In the genomic region with DNA sequence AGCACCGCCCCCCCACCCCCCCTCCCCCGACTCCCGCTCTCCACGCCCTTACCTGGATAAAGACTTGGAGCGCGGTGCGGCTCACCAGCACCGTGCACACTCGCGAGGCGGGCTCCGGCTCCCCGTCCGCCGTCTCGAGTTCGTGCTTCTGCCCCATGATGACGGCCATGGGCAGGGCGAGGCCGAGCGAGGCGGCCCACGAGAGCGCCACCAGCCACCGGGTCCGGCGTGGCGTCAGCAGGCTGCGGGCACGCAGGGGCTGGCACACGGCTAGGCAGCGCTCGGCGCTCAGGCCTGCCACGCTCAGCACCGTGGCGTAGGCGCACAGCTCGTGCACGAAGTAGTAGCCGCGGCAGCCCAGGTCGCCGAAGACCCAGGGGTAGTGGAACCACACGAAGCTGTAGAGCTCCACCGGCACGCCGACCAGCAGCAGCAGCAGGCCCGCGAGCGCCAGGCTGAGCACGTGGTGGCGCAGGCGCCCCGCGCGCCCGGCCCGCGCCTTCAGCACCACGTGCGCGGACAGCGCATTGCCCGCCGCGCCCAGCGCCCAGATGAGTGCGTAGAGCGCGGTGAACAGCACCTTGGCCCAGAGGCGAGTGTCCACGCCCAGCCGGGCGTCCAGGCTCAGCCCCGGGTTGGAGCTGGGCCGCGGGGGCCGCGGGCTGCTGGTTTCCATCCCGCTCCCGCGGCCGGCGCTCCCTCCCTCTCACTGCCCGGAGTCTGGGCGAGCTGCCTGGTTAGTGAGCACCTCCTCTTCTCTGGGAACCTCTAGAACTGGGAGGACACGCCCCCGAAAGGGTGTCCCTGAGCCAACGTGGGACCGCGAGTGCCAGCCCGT, we compare ENCODE assay signal across 9 cellular contexts. TPM values are rescaled to one million over a fixed set of nuclear protein-coding genes. Genes with fewer than 3 reads are reported as not detected.
DNase-seq lines count a peak whose midpoint lies in the region; ATAC-seq and TF ChIP-seq lines count a peak whose summit lies in the region.
"Had no signal": no experiment of that assay in that cellular context is flagged by ENCODE, and none has a peak within 500 bp of the region (broad histone marks: within the 10 kb centered on the region; RNA-seq: fewer than 3 reads in every experiment).

A gene with protein sequence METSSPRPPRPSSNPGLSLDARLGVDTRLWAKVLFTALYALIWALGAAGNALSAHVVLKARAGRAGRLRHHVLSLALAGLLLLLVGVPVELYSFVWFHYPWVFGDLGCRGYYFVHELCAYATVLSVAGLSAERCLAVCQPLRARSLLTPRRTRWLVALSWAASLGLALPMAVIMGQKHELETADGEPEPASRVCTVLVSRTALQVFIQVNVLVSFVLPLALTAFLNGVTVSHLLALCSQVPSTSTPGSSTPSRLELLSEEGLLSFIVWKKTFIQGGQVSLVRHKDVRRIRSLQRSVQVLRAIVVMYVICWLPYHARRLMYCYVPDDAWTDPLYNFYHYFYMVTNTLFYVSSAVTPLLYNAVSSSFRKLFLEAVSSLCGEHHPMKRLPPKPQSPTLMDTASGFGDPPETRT (minus strand): TSS at position 742 of the 838 bp plus-strand sequence. CDS start 66 bp downstream, at position 676.

- H3K9me3 ChIP-seq in left ventricle myocardium inferior (replicated peaks) (no peaks in the 10 kb centered on the region), prostate gland (no peaks in the 10 kb centered on the region)

- no peak for ATAC-seq in GM18517 (IDR thresholded peaks at IDR 0.05; ENCODE audit: unreplicated experiment)

- H3K27ac ChIP-seq in left ventricle myocardium inferior (replicated peaks): no peak within 1 kb of the TSS
- H3K27ac ChIP-seq in prostate gland: no peak within 1 kb of the TSS

- H3K4me1 ChIP-seq in left ventricle myocardium inferior (peaks cover 12% of the 10 kb centered on the region), prostate gland (replicated peaks) (no peaks in the 10 kb centered on the region)

- intact Hi-C loops in left ventricle myocardium inferior (cut with micrococcal nuclease): no loop called here
- intact Hi-C loops in prostate gland (cut with DNase I): no loop called here

- DNase-seq in HuH-7.5 (ENCODE audit: low spot score) (peak; percentile 49), left ventricle myocardium inferior (peak; percentile 59), prostate gland (ENCODE audit: low spot score) (peak; percentile 28), NCI-H1105 treated with DMSO at 0.1 percent for 48 hours (lab: John Stamatoyannopoulos, UW) (no peak), NOMO-1 (lab: John Stamatoyannopoulos, UW; ENCODE audit: unreplicated experiment in 2 of 2) (no peak), NCI-H1436 (lab: John Stamatoyannopoulos, UW) (no peak)
- peak; percentile 22 for DNase-seq in activated naive CD4-positive, alpha-beta T cell treated with anti-CD3 and anti-CD28 coated beads, Interleukin-2, amount 50 U/mL, for 16 hours

- H3K27me3 ChIP-seq in left ventricle myocardium inferior (ENCODE audit: low read depth) (peaks cover 84% of the 10 kb centered on the region), prostate gland (replicated peaks; ENCODE audit: insufficient read depth) (no peaks in the 10 kb centered on the region)

- 32% methylated on average over 55 of the region's 93 CpGs for WGBS in prostate gland

- H3K36me3 ChIP-seq in left ventricle myocardium inferior (no peaks in the 10 kb centered on the region), prostate gland (no peaks in the 10 kb centered on the region)

- TF ChIP-seq CTCF in left ventricle myocardium inferior (IDR thresholded peaks at IDR 0.05; ENCODE audit: borderline replicate concordance) (no peak), prostate gland (IDR thresholded peaks at IDR 0.05) (peak in 1 of 4 experiments; percentile 10)

- no peak for TF ChIP-seq POLR2A in prostate gland (IDR thresholded peaks at IDR 0.05)

- H3K4me3 ChIP-seq in left ventricle myocardium inferior: peak within 1 kb of the TSS; percentile 38
- H3K4me3 ChIP-seq in prostate gland: no peak within 1 kb of the TSS

RNA-seq across cellular contexts. Expression of the gene that starts here (rescaled TPM):
- total RNA-seq in left ventricle myocardium inferior (not detected), prostate gland (under 1 TPM in 1 of 2 donors, not detected in 1; 0.34 TPM)
- total RNA-seq: glomerular endothelial cell had no signal

Comparison
In these comparisons a context has a peak if more than half of its experiments do, and no peak if none do; other contexts are left out.
1. Peak in DNase-seq and H3K4me3 ChIP-seq in left ventricle myocardium inferior; RNA of the gene not detected or under 1 TPM.
2. Peak in DNase-seq in prostate gland; RNA of the gene not detected or under 1 TPM.
3. DNase-seq: peak in HuH-7.5 (single experiment) and activated naive CD4-positive, alpha-beta T cell treated with anti-CD3 and anti-CD28 coated beads, Interleukin-2, amount 50 U/mL, for 16 hours (single experiment); none in NCI-H1105 treated with DMSO at 0.1 percent for 48 hours (single experiment), NOMO-1 (0 of 2) and NCI-H1436 (single experiment).